Comparison of ENCODE assay signal across 1 cellular context in genomic region chr4:87915621-87916020, GRCh38.
TF ChIP-seq lines count a peak whose summit lies in the region.

No MANE protein-coding gene starts in this region.

TF ChIP-seq in HepG2, 621 proteins besides CTCF, POLR2A, EP300 and RAD21:
- TF ChIP-seq MAFF (IDR thresholded peaks at IDR 0.05; ENCODE audit: low read depth, low read length): peak; percentile 41; the same call in 1 of the 2 replicates
- no peak for TF ChIP-seq POLR2AphosphoS5 (IDR thresholded peaks at IDR 0.05; ENCODE audit: low read depth, low read length)
- TF ChIP-seq ARID4A (CRISPR knock-in tag; IDR thresholded peaks at IDR 0.05; ENCODE audit: borderline replicate concordance): no peak
- peak; percentile 59 to 68 for TF ChIP-seq MAFK (conservative IDR thresholded peaks at IDR 0.05 in 1 of 2, IDR thresholded peaks at IDR 0.05 in 1 of 2; ENCODE audit: low read length in 2 of 2)
TF ChIP-seq in HepG2: peak in this region for 2.
